ENCODE assay signal across 8 cellular contexts in genomic region chr16:19294156-19294649, GRCh38. TPM values are rescaled to one million over a fixed set of nuclear protein-coding genes. Genes with fewer than 3 reads are reported as not detected.
A peak's percentile ranks its signal among the peaks of the same experiment; 100 is the strongest.
DNase-seq lines count a peak whose midpoint lies in the region; ATAC-seq and TF ChIP-seq lines count a peak whose summit lies in the region.

No MANE protein-coding gene starts in this region.

- H3K36me3 ChIP-seq in DOHH2 (ENCODE audit: control insufficient read depth, low read length) (no peaks in the 10 kb centered on the region), sigmoid colon (no peaks in the 10 kb centered on the region), H7 (replicated peaks; ENCODE audit: control insufficient read depth, insufficient read depth, low read length) (no peaks in the 10 kb centered on the region)

- H3K4me3 ChIP-seq in DOHH2 (ENCODE audit: low read length), result no peak overlapping the region
- no peak overlapping the region for H3K4me3 ChIP-seq in sigmoid colon
- no peak overlapping the region for H3K4me3 ChIP-seq in H7 (ENCODE audit: insufficient read depth, low read depth, low read length)

- TF ChIP-seq CTCF in DOHH2 (IDR thresholded peaks at IDR 0.05; ENCODE audit: low read depth, low read length, poor library complexity, severe bottlenecking) (no peak), sigmoid colon (IDR thresholded peaks at IDR 0.05) (no peak)

- WGBS in sigmoid colon, 2 donors, result 17 to 61% methylated on average over 5 of the region's 5 CpGs

- no peaks in the 10 kb centered on the region for H4K20me1 ChIP-seq in DOHH2 (ENCODE audit: control insufficient read depth, insufficient read depth, low read depth, low read length)

- H3K27me3 ChIP-seq in DOHH2 (ENCODE audit: control insufficient read depth, low read length) (peaks cover 26% of the 10 kb centered on the region), sigmoid colon (no peaks in the 10 kb centered on the region), H7 (ENCODE audit: control insufficient read depth, insufficient read depth, low read length) (no peaks in the 10 kb centered on the region)

- H3K4me1 ChIP-seq in DOHH2 (ENCODE audit: control insufficient read depth, low read length) (peaks cover 4% of the 10 kb centered on the region; the same call in 1 of the 2 replicates), sigmoid colon (no peaks in the 10 kb centered on the region)

- TF ChIP-seq EP300 in sigmoid colon (IDR thresholded peaks at IDR 0.05), result no peak

- ATAC-seq in GM19438 (IDR thresholded peaks at IDR 0.05; ENCODE audit: low read depth, unreplicated experiment), result peak; percentile 68
- ATAC-seq in HG03460 (IDR thresholded peaks at IDR 0.05; ENCODE audit: unreplicated experiment), result peak; percentile 86

- no peak overlapping the region for H3K27ac ChIP-seq in DOHH2 (ENCODE audit: low read depth, low read length)
- peak overlapping the region in 1 of 4 donors; percentile 3 for H3K27ac ChIP-seq in sigmoid colon

- intact Hi-C loops in sigmoid colon (cut with DNase I), result no loop called here

- H3K79me2 ChIP-seq in DOHH2 (ENCODE audit: control insufficient read depth, low read length), result no peaks in the 10 kb centered on the region

- DNase-seq in anterior cingulate cortex (lab: John Stamatoyannopoulos, UW), result peak in 42 of 58 donors; percentile 2 to 77 (median 22)
- DNase-seq in sigmoid colon, result peak; percentile 72
- no peak for DNase-seq in DMS114 treated with DMSO at 0.1 percent for 48 hours (lab: John Stamatoyannopoulos, UW; ENCODE audit: unreplicated experiment)
- DNase-seq in H7, result no peak
- no peak for DNase-seq in dermis blood vessel endothelial cell

- 0 out of 2 replicates have a peak overlapping the region, but pooled peaks have one; percentile 4 for H3K4me2 ChIP-seq in DOHH2 (ENCODE audit: low read length)

- TF ChIP-seq POLR2A in sigmoid colon (IDR thresholded peaks at IDR 0.05), result no peak

- no peaks in the 10 kb centered on the region for H3K9me3 ChIP-seq in DOHH2 (ENCODE audit: control insufficient read depth, insufficient read depth, low read length)
- no peaks in the 10 kb centered on the region for H3K9me3 ChIP-seq in sigmoid colon

- H3K9me2 ChIP-seq in DOHH2 (replicated peaks; ENCODE audit: control insufficient read depth, low read length), result no peaks in the 10 kb centered on the region

- H3F3A ChIP-seq in DOHH2 (ENCODE audit: control insufficient read depth, insufficient read depth), result no peaks in the 10 kb centered on the region

RNA-seq across cellular contexts. Expression of gene CLEC19A, which starts 8.7 kb away (rescaled TPM):
- not detected for total RNA-seq in sigmoid colon
- not detected for polyA plus RNA-seq in sigmoid colon
- total RNA-seq in H7 (2014; rRNA removed; shearing (Covaris generic)), result 0.55 TPM in 1 of 2 replicates, not detected in the other
- not detected in 2 replicates for total RNA-seq in dermis blood vessel endothelial cell

Comparison
In these comparisons a context has a peak if more than half of its experiments do, and no peak if none do; other contexts are left out.
1. DNase-seq: peak in anterior cingulate cortex (42 of 58) and sigmoid colon (single experiment); none in DMS114 treated with DMSO at 0.1 percent for 48 hours (single experiment), H7 (single experiment) and dermis blood vessel endothelial cell (single experiment).